18 cellular contexts compared by ENCODE assay signal in genomic region chr13:113874177-113874576, GRCh38.
"Had no signal": no experiment of that assay in that cellular context is flagged by ENCODE, and none has a peak within 500 bp of the region (broad histone marks: within the 10 kb centered on the region; RNA-seq: fewer than 3 reads in every experiment).

No MANE protein-coding gene starts in this region.

- H3K4me3 ChIP-seq: PC-9 had no signal

- H3K27ac ChIP-seq: PC-9 had no signal

- DNase-seq: activated CD4-positive, alpha-beta T cell treated with anti-CD3 and anti-CD28 coated beads for 48 hours; activated CD4-positive, alpha-beta T cell treated with anti-CD3 and anti-CD28 coated beads, Interleukin-2, amount 50 U/mL, for 48 hours; activated CD4-positive, CD25-positive, alpha-beta regulatory T cell treated with anti-CD3 and anti-CD28 coated beads, Interleukin-2, amount 50 U/mL, for 72 hours; activated gamma-delta T cell; activated naive CD4-positive, alpha-beta T cell treated with anti-CD3 and anti-CD28 coated beads for 36 hours; activated T-cell treated with anti-CD3 and anti-CD28 coated beads for 4 hours; activated T-cell treated with anti-CD3 and anti-CD28 coated beads, Interleukin-2, amount 50 U/mL, for 48 hours; amygdala; MM.1S; NCI-H1105 treated with DMSO at 0.1 percent for 48 hours; NCI-H1436 treated with DMSO at 0.1 percent for 48 hours; NCI-H187; NCI-H2081; NCI-H446; PC-9; SIG-M5; T-helper 17 cell; T-helper 9 cell had no signal
